Comparison of ENCODE assay signal across 22 cellular contexts in genomic region chr6:126077810-126078791, GRCh38.
DNase-seq lines count a peak whose midpoint lies in the region; ATAC-seq and TF ChIP-seq lines count a peak whose summit lies in the region.
"Had no signal": no experiment of that assay in that cellular context is flagged by ENCODE, and none has a peak within 500 bp of the region (broad histone marks: within the 10 kb centered on the region; RNA-seq: fewer than 3 reads in every experiment).

No MANE protein-coding gene starts in this region.

- no peak for TF ChIP-seq CTCF in AG09319 (IDR thresholded peaks at IDR 0.05; ENCODE audit: low read depth, low read length)
- no peak for TF ChIP-seq CTCF in HFFc6 (IDR thresholded peaks at IDR 0.05)
- no peak for TF ChIP-seq CTCF in nephron (IDR thresholded peaks at IDR 0.05; ENCODE audit: unreplicated experiment in 3 of 3)
- TF ChIP-seq CTCF in osteocyte (IDR thresholded peaks at IDR 0.05): no peak

- H3K27ac Mint-ChIP-seq in HFFc6 (peak overlapping the region; percentile 89), nephron (peak overlapping the region; percentile 77 to 92 (median 89)), osteocyte (ENCODE audit: unreplicated experiment) (no peak overlapping the region)
- no peak overlapping the region for H3K27ac Mint-ChIP-seq in stimulated activated memory B cell treated with anti-CD40 and anti-IgM and Interleukin-4, amounts not matched to agents 10 μg/mL and 1 μg/mL and 100 μg/mL, for 72 hours
- H3K27ac Mint-ChIP-seq: naive thymus-derived CD8-positive, alpha-beta T cell had no signal

- peaks cover 42% of the 10 kb centered on the region for H3K4me1 Mint-ChIP-seq in HFFc6 (ENCODE audit: low read depth)
- peaks cover 31% of the 10 kb centered on the region for H3K4me1 Mint-ChIP-seq in nephron
- no peaks in the 10 kb centered on the region for H3K4me1 Mint-ChIP-seq in stimulated activated memory B cell treated with anti-CD40 and anti-IgM and Interleukin-4, amounts not matched to agents 10 μg/mL and 1 μg/mL and 100 μg/mL, for 72 hours
- H3K4me1 Mint-ChIP-seq in osteocyte (ENCODE audit: unreplicated experiment): no peaks in the 10 kb centered on the region
- H3K4me1 Mint-ChIP-seq: naive thymus-derived CD8-positive, alpha-beta T cell had no signal

- no peak for ATAC-seq in stimulated activated memory B cell treated with anti-CD40 and anti-IgM and Interleukin-4, amounts not matched to agents 10 μg/mL and 1 μg/mL and 100 μg/mL, for 72 hours
- ATAC-seq: naive thymus-derived CD8-positive, alpha-beta T cell had no signal

- H3K9me3 Mint-ChIP-seq in HFFc6 (no peaks in the 10 kb centered on the region), nephron (no peaks in the 10 kb centered on the region), osteocyte (ENCODE audit: unreplicated experiment) (no peaks in the 10 kb centered on the region)
- peaks cover under 1% of the 10 kb centered on the region for H3K9me3 Mint-ChIP-seq in stimulated activated memory B cell treated with anti-CD40 and anti-IgM and Interleukin-4, amounts not matched to agents 10 μg/mL and 1 μg/mL and 100 μg/mL, for 72 hours
- H3K9me3 Mint-ChIP-seq: naive thymus-derived CD8-positive, alpha-beta T cell had no signal

- DNase-seq in AG09319 (ENCODE audit: extremely low read depth, low read depth) (peak; percentile 62), HFFc6 (peak; percentile 63), fibroblast of gingiva (ENCODE audit: low read depth) (peak; percentile 69), amygdala (lab: John Stamatoyannopoulos, UW) (no peak), osteocyte (ENCODE audit: extremely low spot score, unreplicated experiment) (no peak)
- DNase-seq in activated CD8-positive, alpha-beta memory T cell treated with anti-CD3 and anti-CD28 coated beads, Interleukin-2, amount 50 U/mL, for 48 hours: no peak
- DNase-seq: activated CD4-positive, alpha-beta T cell treated with anti-CD3 and anti-CD28 coated beads, Interleukin-2, amount 50 U/mL, for 1 hour; activated T-cell treated with anti-CD3 and anti-CD28 coated beads for 4 hours; anterior cingulate cortex; effector CD8-positive, alpha-beta T cell; islet precursor cell; Kasumi-1; mesendoderm; naive thymus-derived CD8-positive, alpha-beta T cell; NCI-H1092 treated with DMSO at 0.1 percent for 48 hours; NCI-H2081 treated with DMSO at 0.1 percent for 48 hours; NCI-H510A treated with DMSO at 0.1 percent for 48 hours; small intestine; stimulated activated CD4-positive, alpha-beta T cell treated with anti-CD3 and anti-CD28 coated beads, Interleukin-4, amount 100 ng/mL, for 1 hour; T-helper 1 cell had no signal

- H3K4me3 Mint-ChIP-seq in HFFc6 (peak overlapping the region; percentile 74), nephron (peak overlapping the region in 1 of 3 experiments; percentile 28), osteocyte (ENCODE audit: unreplicated experiment) (no peak overlapping the region)
- H3K4me3 Mint-ChIP-seq in stimulated activated memory B cell treated with anti-CD40 and anti-IgM and Interleukin-4, amounts not matched to agents 10 μg/mL and 1 μg/mL and 100 μg/mL, for 72 hours: no peak overlapping the region
- H3K4me3 Mint-ChIP-seq: naive thymus-derived CD8-positive, alpha-beta T cell had no signal

- H3K27me3 Mint-ChIP-seq in HFFc6 (ENCODE audit: insufficient read depth) (no peaks in the 10 kb centered on the region), nephron (ENCODE audit: low read depth) (no peaks in the 10 kb centered on the region), osteocyte (ENCODE audit: unreplicated experiment) (no peaks in the 10 kb centered on the region)
- no peaks in the 10 kb centered on the region for H3K27me3 Mint-ChIP-seq in stimulated activated memory B cell treated with anti-CD40 and anti-IgM and Interleukin-4, amounts not matched to agents 10 μg/mL and 1 μg/mL and 100 μg/mL, for 72 hours
- H3K27me3 Mint-ChIP-seq: naive thymus-derived CD8-positive, alpha-beta T cell had no signal

- H3K36me3 Mint-ChIP-seq in HFFc6 (ENCODE audit: low read depth): no peaks in the 10 kb centered on the region
- peaks cover 13% of the 10 kb centered on the region for H3K36me3 Mint-ChIP-seq in nephron (ENCODE audit: low read depth)
- peaks cover 16% of the 10 kb centered on the region for H3K36me3 Mint-ChIP-seq in stimulated activated memory B cell treated with anti-CD40 and anti-IgM and Interleukin-4, amounts not matched to agents 10 μg/mL and 1 μg/mL and 100 μg/mL, for 72 hours
- H3K36me3 Mint-ChIP-seq in osteocyte (ENCODE audit: unreplicated experiment): peaks cover 7% of the 10 kb centered on the region

Comparison
In these comparisons a context has a peak if more than half of its experiments do, and no peak if none do; other contexts are left out.
1. DNase-seq: peak in AG09319 (single experiment), HFFc6 (single experiment) and fibroblast of gingiva (single experiment); none in activated CD8-positive, alpha-beta memory T cell treated with anti-CD3 and anti-CD28 coated beads, Interleukin-2, amount 50 U/mL, for 48 hours (single experiment), amygdala (0 of 56) and osteocyte (single experiment).
2. H3K27ac Mint-ChIP-seq: peak in HFFc6 (single experiment) and nephron (3 of 3); none in stimulated activated memory B cell treated with anti-CD40 and anti-IgM and Interleukin-4, amounts not matched to agents 10 μg/mL and 1 μg/mL and 100 μg/mL, for 72 hours (single experiment) and osteocyte (single experiment).